Comparison of ENCODE assay signal across 7 cellular contexts in genomic region chr17:32487460-32488176, GRCh38. TPM values are rescaled to one million over a fixed set of nuclear protein-coding genes. Genes with fewer than 3 reads are reported as not detected.
DNase-seq lines count a peak whose midpoint lies in the region; ATAC-seq and TF ChIP-seq lines count a peak whose summit lies in the region.

No MANE protein-coding gene starts in this region.

- peaks cover 28% of the 10 kb centered on the region for H3K9me3 Mint-ChIP-seq in glutamatergic neuron (ENCODE audit: unreplicated experiment)

- peak; percentile 61 for DNase-seq in GM10266 (ENCODE audit: extremely low spot score)
- DNase-seq in HT-29 (ENCODE audit: low spot score) = peak; percentile 45
- peak; percentile 52 to 63 for DNase-seq in activated T-cell treated with anti-CD3 and anti-CD28 coated beads, Interleukin-2, amount 50 U/mL, for 48 hours
- DNase-seq in glutamatergic neuron = peak; percentile 47
- DNase-seq in sciatic nerve (ENCODE audit: low spot score) = peak; percentile 59

- TF ChIP-seq CTCF in GM10266 (IDR thresholded peaks at IDR 0.05; ENCODE audit: control insufficient read depth, insufficient read depth, low read depth, missing control alignments) = peak; percentile 14
- no peak for TF ChIP-seq CTCF in glutamatergic neuron (IDR thresholded peaks at IDR 0.05; ENCODE audit: partially characterized antibody, unreplicated experiment)

- peaks cover 9% of the 10 kb centered on the region for H3K36me3 Mint-ChIP-seq in glutamatergic neuron (ENCODE audit: unreplicated experiment)

- no peak for ATAC-seq in sciatic nerve
- ATAC-seq in HG03565 (IDR thresholded peaks at IDR 0.05; ENCODE audit: unreplicated experiment) = no peak
- no peak for ATAC-seq in GM18858 (IDR thresholded peaks at IDR 0.05; ENCODE audit: unreplicated experiment)

- peak overlapping the region; percentile 99 for H3K4me3 Mint-ChIP-seq in glutamatergic neuron (ENCODE audit: unreplicated experiment)

- H3K27me3 Mint-ChIP-seq in glutamatergic neuron (ENCODE audit: unreplicated experiment) = peaks cover 12% of the 10 kb centered on the region

- peak overlapping the region; percentile 96 for H3K27ac Mint-ChIP-seq in glutamatergic neuron (ENCODE audit: unreplicated experiment)

- intact Hi-C loops in sciatic nerve (cut with DNase I) = no loop called here

- peaks cover 39% of the 10 kb centered on the region for H3K4me1 Mint-ChIP-seq in glutamatergic neuron (ENCODE audit: low read depth, unreplicated experiment)

RNA-seq across cellular contexts. Expression of gene CDK5R1, which starts 0.8 kb away (rescaled TPM):
- 3.0 and 4.0 TPM in 2 replicates for total RNA-seq in HT-29 (2014; rRNA removed; shearing (Covaris generic))
- total RNA-seq in glutamatergic neuron (ENCODE audit: unreplicated experiment) (73.9 TPM), sciatic nerve (1.3 TPM)

RNA-seq across cellular contexts. Expression of gene PSMD11, which starts 43.3 kb away (rescaled TPM):
- 110 and 122 TPM in 2 replicates for total RNA-seq in HT-29 (2014; rRNA removed; shearing (Covaris generic))
- 94.1 TPM for total RNA-seq in glutamatergic neuron (ENCODE audit: unreplicated experiment)
- total RNA-seq in sciatic nerve = 58.8 TPM

Comparison
In these comparisons a context has a peak if more than half of its experiments do, and no peak if none do; other contexts are left out.
1. RNA of gene CDK5R1, which starts 0.8 kb away (total RNA-seq): 73.9 TPM in glutamatergic neuron (single experiment); 3.0 to 4.0 TPM in HT-29 and 1.3 TPM in sciatic nerve (single experiment); every median in the first group is over 10 times any median in the second.
2. Peak in every context shown above with its lines, with median percentiles within 50 percentile points of each other: DNase-seq.